ENCODE assay signal across 12 cellular contexts in genomic region chr2:219510512-219511135, GRCh38. TPM values are rescaled to one million over a fixed set of nuclear protein-coding genes. Genes with fewer than 3 reads are reported as not detected.
A peak's percentile ranks its signal among the peaks of the same experiment; 100 is the strongest.
DNase-seq lines count a peak whose midpoint lies in the region; ATAC-seq and TF ChIP-seq lines count a peak whose summit lies in the region.
"Had no signal": no experiment of that assay in that cellular context is flagged by ENCODE, and none has a peak within 500 bp of the region (broad histone marks: within the 10 kb centered on the region; RNA-seq: fewer than 3 reads in every experiment).

No MANE protein-coding gene starts in this region.

- peak overlapping the region; percentile 2 to 3 for H3K4me3 Mint-ChIP-seq in stimulated activated naive CD8-positive, alpha-beta T cell treated with anti-CD3 and anti-CD28 coated beads, Interleukin-15, amount 100 ng/mL, for 72 hours
- H3K4me3 Mint-ChIP-seq in central memory CD8-positive, alpha-beta T cell = peak overlapping the region; percentile 56
- H3K4me3 Mint-ChIP-seq in mesothelial cell of epicardium = peak overlapping the region; percentile 55

- no peak for ATAC-seq in stimulated activated naive CD8-positive, alpha-beta T cell treated with anti-CD3 and anti-CD28 coated beads, Interleukin-15, amount 100 ng/mL, for 72 hours
- ATAC-seq in stimulated activated naive CD8-positive, alpha-beta T cell treated with anti-CD3 and anti-CD28 coated beads, Interleukin-15, Interleukin-2, amounts not matched to agents 100 U/mL and 50 U/mL, for 24 hours = no peak
- ATAC-seq in central memory CD8-positive, alpha-beta T cell (replicated peaks; ENCODE audit: extremely low read depth, poor library complexity, severe bottlenecking) = no peak
- no peak for ATAC-seq in HG03439 (IDR thresholded peaks at IDR 0.05; ENCODE audit: unreplicated experiment)
- no peak for ATAC-seq in GM18502 (IDR thresholded peaks at IDR 0.05; ENCODE audit: poor library complexity, unreplicated experiment)

- H3K36me3 Mint-ChIP-seq in central memory CD8-positive, alpha-beta T cell (ENCODE audit: insufficient read depth) = peaks cover 3% of the 10 kb centered on the region
- H3K36me3 Mint-ChIP-seq in mesothelial cell of epicardium = peaks cover 3% of the 10 kb centered on the region

- no peak for DNase-seq in stimulated activated naive CD8-positive, alpha-beta T cell treated with anti-CD3 and anti-CD28 coated beads, Interleukin-15, amount 100 ng/mL, for 72 hours
- no peak for DNase-seq in stimulated activated naive CD8-positive, alpha-beta T cell treated with anti-CD3 and anti-CD28 coated beads, Interleukin-15, Interleukin-2, amounts not matched to agents 100 U/mL and 50 U/mL, for 24 hours
- DNase-seq in central memory CD8-positive, alpha-beta T cell (ENCODE audit: low spot score in 2 of 2) = no peak
- no peak for DNase-seq in mesothelial cell of epicardium (ENCODE audit: low spot score in 2 of 2, unreplicated experiment in 2 of 2)
- DNase-seq in ecto neural progenitor cell (ENCODE audit: low spot score) = no peak
- no peak for DNase-seq in NCI-H69 (lab: John Stamatoyannopoulos, UW)
- DNase-seq: activated CD4-positive, alpha-beta T cell treated with anti-CD3 and anti-CD28 coated beads, Interleukin-2, amount 50 U/mL, for 48 hours; DND-41; T-helper 2 cell had no signal

- H3K9me3 Mint-ChIP-seq in stimulated activated naive CD8-positive, alpha-beta T cell treated with anti-CD3 and anti-CD28 coated beads, Interleukin-15, amount 100 ng/mL, for 72 hours = no peaks in the 10 kb centered on the region
- no peaks in the 10 kb centered on the region for H3K9me3 Mint-ChIP-seq in central memory CD8-positive, alpha-beta T cell
- no peaks in the 10 kb centered on the region for H3K9me3 Mint-ChIP-seq in mesothelial cell of epicardium

- peaks cover 77% of the 10 kb centered on the region for H3K27me3 Mint-ChIP-seq in stimulated activated naive CD8-positive, alpha-beta T cell treated with anti-CD3 and anti-CD28 coated beads, Interleukin-15, amount 100 ng/mL, for 72 hours
- H3K27me3 Mint-ChIP-seq in central memory CD8-positive, alpha-beta T cell = peaks cover 72% of the 10 kb centered on the region
- peaks cover 56% of the 10 kb centered on the region for H3K27me3 Mint-ChIP-seq in mesothelial cell of epicardium (ENCODE audit: low read depth)

- TF ChIP-seq CTCF in mesothelial cell of epicardium (IDR thresholded peaks at IDR 0.05; ENCODE audit: unreplicated experiment) = no peak

- no peak overlapping the region for H3K27ac Mint-ChIP-seq in stimulated activated naive CD8-positive, alpha-beta T cell treated with anti-CD3 and anti-CD28 coated beads, Interleukin-15, amount 100 ng/mL, for 72 hours
- no peak overlapping the region for H3K27ac Mint-ChIP-seq in central memory CD8-positive, alpha-beta T cell (ENCODE audit: low read depth)
- H3K27ac Mint-ChIP-seq in mesothelial cell of epicardium = peak overlapping the region; percentile 41

- peaks cover 45% of the 10 kb centered on the region for H3K4me1 Mint-ChIP-seq in stimulated activated naive CD8-positive, alpha-beta T cell treated with anti-CD3 and anti-CD28 coated beads, Interleukin-15, amount 100 ng/mL, for 72 hours
- peaks cover 31% of the 10 kb centered on the region for H3K4me1 Mint-ChIP-seq in central memory CD8-positive, alpha-beta T cell
- H3K4me1 Mint-ChIP-seq in mesothelial cell of epicardium = peaks cover 49% of the 10 kb centered on the region

RNA-seq across cellular contexts. Expression of gene ASIC4, which starts 3.7 kb away (rescaled TPM):
- total RNA-seq in mesothelial cell of epicardium = 0.98 to 1.4 TPM (median 1.1 TPM) in 3 replicates
- total RNA-seq: left lung had no signal

RNA-seq across cellular contexts. Expression of gene GMPPA, which starts 11.9 kb away (rescaled TPM):
- total RNA-seq in mesothelial cell of epicardium = 34.5 to 37.3 TPM (median 36.0 TPM) in 3 replicates

RNA-seq across cellular contexts. Expression of gene CHPF, which starts 33.0 kb away (rescaled TPM):
- 78.1 to 81.0 TPM (median 78.5 TPM) in 3 replicates for total RNA-seq in mesothelial cell of epicardium

RNA-seq across cellular contexts. Expression of gene TMEM198, which starts 33.2 kb away (rescaled TPM):
- total RNA-seq in mesothelial cell of epicardium = 3.6 to 4.0 TPM (median 3.7 TPM) in 3 replicates

Comparison
In these comparisons a context has a peak if more than half of its experiments do, and no peak if none do; other contexts are left out.
1. H3K4me3 Mint-ChIP-seq: peak in every context shown above with its lines; median percentile 56 in central memory CD8-positive, alpha-beta T cell; 55 in mesothelial cell of epicardium; 2 in stimulated activated naive CD8-positive, alpha-beta T cell treated with anti-CD3 and anti-CD28 coated beads, Interleukin-15, amount 100 ng/mL, for 72 hours.